ENCODE assay signal across 8 cellular contexts in the genomic region with DNA sequence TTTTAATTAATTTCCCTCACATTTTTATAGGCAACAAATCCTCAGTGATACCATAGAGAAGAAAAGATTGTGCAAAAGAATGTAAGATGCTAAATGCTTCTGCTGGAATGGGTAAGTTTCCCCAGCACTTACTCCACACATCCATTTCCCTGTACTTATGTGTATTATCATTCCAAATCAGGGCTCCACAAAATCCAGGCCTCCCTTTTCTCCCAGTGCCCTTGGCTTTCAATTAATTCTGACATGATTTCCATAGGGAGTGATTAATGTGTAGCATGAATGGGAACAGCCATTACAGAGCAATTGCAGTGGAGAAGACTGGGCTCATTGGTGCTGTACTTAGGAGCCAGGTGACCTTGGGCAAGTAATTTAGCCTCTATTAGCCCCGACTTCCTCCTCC.
"Had no signal": no experiment of that assay in that cellular context is flagged by ENCODE, and none has a peak within 500 bp of the region (broad histone marks: within the 10 kb centered on the region; RNA-seq: fewer than 3 reads in every experiment).

No MANE protein-coding gene starts in this region.

- H3K27me3 Mint-ChIP-seq: IgD-negative memory B cell had no signal

- H3K36me3 Mint-ChIP-seq: IgD-negative memory B cell had no signal

- H3K4me3 ChIP-seq: GM23248 had no signal

- H3K27ac ChIP-seq: GM23248, HL-60 had no signal

- H2AFZ ChIP-seq: GM23248 had no signal

- ATAC-seq: HepG2 had no signal

- H3K9ac ChIP-seq: GM23248 had no signal

- H3K9me3 Mint-ChIP-seq: HFFc6, IgD-negative memory B cell had no signal

- DNase-seq: GM23248, H9, HCEC 1CT, HFFc6, KBM-7 had no signal

- H3K4me3 Mint-ChIP-seq: H9, HFFc6, IgD-negative memory B cell had no signal

- H3K27ac Mint-ChIP-seq: HFFc6, IgD-negative memory B cell had no signal
